ENCODE assay signal across 1 cellular context in genomic region chr2:152433814-152434213, GRCh38.
TF ChIP-seq lines count a peak whose summit lies in the region.

No MANE protein-coding gene starts in this region.

TF ChIP-seq in H1, 55 proteins besides CTCF, POLR2A, EP300 and RAD21:
- no peak for TF ChIP-seq TAF7 (optimal IDR thresholded peaks at IDR 0.05; ENCODE audit: borderline replicate concordance, low read depth, low read length)
- no peak for TF ChIP-seq EZH2 (IDR thresholded peaks at IDR 0.05; ENCODE audit: low read depth, low read length, severe bottlenecking)
- TF ChIP-seq, protein P1, sequence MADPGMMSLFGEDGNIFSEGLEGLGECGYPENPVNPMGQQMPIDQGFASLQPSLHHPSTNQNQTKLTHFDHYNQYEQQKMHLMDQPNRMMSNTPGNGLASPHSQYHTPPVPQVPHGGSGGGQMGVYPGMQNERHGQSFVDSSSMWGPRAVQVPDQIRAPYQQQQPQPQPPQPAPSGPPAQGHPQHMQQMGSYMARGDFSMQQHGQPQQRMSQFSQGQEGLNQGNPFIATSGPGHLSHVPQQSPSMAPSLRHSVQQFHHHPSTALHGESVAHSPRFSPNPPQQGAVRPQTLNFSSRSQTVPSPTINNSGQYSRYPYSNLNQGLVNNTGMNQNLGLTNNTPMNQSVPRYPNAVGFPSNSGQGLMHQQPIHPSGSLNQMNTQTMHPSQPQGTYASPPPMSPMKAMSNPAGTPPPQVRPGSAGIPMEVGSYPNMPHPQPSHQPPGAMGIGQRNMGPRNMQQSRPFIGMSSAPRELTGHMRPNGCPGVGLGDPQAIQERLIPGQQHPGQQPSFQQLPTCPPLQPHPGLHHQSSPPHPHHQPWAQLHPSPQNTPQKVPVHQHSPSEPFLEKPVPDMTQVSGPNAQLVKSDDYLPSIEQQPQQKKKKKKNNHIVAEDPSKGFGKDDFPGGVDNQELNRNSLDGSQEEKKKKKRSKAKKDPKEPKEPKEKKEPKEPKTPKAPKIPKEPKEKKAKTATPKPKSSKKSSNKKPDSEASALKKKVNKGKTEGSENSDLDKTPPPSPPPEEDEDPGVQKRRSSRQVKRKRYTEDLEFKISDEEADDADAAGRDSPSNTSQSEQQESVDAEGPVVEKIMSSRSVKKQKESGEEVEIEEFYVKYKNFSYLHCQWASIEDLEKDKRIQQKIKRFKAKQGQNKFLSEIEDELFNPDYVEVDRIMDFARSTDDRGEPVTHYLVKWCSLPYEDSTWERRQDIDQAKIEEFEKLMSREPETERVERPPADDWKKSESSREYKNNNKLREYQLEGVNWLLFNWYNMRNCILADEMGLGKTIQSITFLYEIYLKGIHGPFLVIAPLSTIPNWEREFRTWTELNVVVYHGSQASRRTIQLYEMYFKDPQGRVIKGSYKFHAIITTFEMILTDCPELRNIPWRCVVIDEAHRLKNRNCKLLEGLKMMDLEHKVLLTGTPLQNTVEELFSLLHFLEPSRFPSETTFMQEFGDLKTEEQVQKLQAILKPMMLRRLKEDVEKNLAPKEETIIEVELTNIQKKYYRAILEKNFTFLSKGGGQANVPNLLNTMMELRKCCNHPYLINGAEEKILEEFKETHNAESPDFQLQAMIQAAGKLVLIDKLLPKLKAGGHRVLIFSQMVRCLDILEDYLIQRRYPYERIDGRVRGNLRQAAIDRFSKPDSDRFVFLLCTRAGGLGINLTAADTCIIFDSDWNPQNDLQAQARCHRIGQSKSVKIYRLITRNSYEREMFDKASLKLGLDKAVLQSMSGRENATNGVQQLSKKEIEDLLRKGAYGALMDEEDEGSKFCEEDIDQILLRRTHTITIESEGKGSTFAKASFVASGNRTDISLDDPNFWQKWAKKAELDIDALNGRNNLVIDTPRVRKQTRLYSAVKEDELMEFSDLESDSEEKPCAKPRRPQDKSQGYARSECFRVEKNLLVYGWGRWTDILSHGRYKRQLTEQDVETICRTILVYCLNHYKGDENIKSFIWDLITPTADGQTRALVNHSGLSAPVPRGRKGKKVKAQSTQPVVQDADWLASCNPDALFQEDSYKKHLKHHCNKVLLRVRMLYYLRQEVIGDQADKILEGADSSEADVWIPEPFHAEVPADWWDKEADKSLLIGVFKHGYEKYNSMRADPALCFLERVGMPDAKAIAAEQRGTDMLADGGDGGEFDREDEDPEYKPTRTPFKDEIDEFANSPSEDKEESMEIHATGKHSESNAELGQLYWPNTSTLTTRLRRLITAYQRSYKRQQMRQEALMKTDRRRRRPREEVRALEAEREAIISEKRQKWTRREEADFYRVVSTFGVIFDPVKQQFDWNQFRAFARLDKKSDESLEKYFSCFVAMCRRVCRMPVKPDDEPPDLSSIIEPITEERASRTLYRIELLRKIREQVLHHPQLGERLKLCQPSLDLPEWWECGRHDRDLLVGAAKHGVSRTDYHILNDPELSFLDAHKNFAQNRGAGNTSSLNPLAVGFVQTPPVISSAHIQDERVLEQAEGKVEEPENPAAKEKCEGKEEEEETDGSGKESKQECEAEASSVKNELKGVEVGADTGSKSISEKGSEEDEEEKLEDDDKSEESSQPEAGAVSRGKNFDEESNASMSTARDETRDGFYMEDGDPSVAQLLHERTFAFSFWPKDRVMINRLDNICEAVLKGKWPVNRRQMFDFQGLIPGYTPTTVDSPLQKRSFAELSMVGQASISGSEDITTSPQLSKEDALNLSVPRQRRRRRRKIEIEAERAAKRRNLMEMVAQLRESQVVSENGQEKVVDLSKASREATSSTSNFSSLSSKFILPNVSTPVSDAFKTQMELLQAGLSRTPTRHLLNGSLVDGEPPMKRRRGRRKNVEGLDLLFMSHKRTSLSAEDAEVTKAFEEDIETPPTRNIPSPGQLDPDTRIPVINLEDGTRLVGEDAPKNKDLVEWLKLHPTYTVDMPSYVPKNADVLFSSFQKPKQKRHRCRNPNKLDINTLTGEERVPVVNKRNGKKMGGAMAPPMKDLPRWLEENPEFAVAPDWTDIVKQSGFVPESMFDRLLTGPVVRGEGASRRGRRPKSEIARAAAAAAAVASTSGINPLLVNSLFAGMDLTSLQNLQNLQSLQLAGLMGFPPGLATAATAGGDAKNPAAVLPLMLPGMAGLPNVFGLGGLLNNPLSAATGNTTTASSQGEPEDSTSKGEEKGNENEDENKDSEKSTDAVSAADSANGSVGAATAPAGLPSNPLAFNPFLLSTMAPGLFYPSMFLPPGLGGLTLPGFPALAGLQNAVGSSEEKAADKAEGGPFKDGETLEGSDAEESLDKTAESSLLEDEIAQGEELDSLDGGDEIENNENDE (IDR thresholded peaks at IDR 0.05; ENCODE audit: insufficient replicate concordance, low read length), result no peak
- no peak for TF ChIP-seq SP2 (IDR thresholded peaks at IDR 0.05; ENCODE audit: low read length)
- no peak for TF ChIP-seq TAF1 (IDR thresholded peaks at IDR 0.05; ENCODE audit: low read depth, low read length)
- TF ChIP-seq MAFK (IDR thresholded peaks at IDR 0.05; ENCODE audit: low read depth, low read length), result no peak
- TF ChIP-seq SP4 (IDR thresholded peaks at IDR 0.05; ENCODE audit: low read length), result no peak
- TF ChIP-seq, protein P2, sequence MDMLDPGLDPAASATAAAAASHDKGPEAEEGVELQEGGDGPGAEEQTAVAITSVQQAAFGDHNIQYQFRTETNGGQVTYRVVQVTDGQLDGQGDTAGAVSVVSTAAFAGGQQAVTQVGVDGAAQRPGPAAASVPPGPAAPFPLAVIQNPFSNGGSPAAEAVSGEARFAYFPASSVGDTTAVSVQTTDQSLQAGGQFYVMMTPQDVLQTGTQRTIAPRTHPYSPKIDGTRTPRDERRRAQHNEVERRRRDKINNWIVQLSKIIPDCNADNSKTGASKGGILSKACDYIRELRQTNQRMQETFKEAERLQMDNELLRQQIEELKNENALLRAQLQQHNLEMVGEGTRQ (IDR thresholded peaks at IDR 0.05; ENCODE audit: low read length), result no peak
- no peak for TF ChIP-seq RXRA (IDR thresholded peaks at IDR 0.05; ENCODE audit: insufficient read depth, low read depth, low read length)
